9 cellular contexts compared by ENCODE assay signal in the genomic region with DNA sequence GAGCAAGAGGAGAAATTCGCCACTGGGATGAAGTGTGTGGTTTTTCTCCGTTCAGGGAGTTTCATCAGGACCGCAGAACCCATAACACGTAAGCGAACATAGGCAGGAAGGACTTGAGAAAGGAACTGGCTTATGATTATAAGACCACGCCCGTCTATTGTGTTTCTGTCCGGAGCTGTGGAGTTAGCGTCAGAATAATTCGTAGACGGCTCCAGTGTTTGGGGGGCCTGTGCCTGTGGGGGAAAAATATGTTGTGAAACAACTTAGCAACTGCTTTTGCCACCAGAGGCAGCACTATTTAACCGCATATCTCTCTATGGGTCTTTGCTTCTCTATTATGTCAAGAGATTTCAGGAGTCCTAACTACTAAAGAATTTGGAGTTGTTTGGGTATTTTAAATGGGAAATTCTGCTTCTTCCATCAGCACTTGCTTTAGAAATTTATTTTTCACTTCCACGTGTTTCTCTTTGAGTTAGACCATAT. TPM values are rescaled to one million over a fixed set of nuclear protein-coding genes. Genes with fewer than 3 reads are reported as not detected.
DNase-seq lines count a peak whose midpoint lies in the region; ATAC-seq and FAIRE-seq lines count a peak whose summit lies in the region.
"Had no signal": no experiment of that assay in that cellular context is flagged by ENCODE, and none has a peak within 500 bp of the region (broad histone marks: within the 10 kb centered on the region; RNA-seq: fewer than 3 reads in every experiment).

No MANE protein-coding gene starts in this region.

- no peak for FAIRE-seq in HTR-8/SVneo (lab: Jason Lieb, UNC)

- intact Hi-C loops in left cardiac atrium (cut with DNase I): no loop called here

- ATAC-seq in left cardiac atrium (peak in 1 of 2 donors; percentile 79), GM18873 (IDR thresholded peaks at IDR 0.05; ENCODE audit: low FRiP score, unreplicated experiment) (no peak), GM18909 (IDR thresholded peaks at IDR 0.05; ENCODE audit: poor library complexity, unreplicated experiment) (no peak)

- H3K27me3 Mint-ChIP-seq in activated CD4-positive, alpha-beta memory T cell treated with anti-CD3 and anti-CD28 coated beads, Interleukin-2, amount 10 ng/mL, durations not matched to agents 7 days and 5 days: peaks cover 51% of the 10 kb centered on the region

- no peak overlapping the region for H3K27ac Mint-ChIP-seq in activated CD4-positive, alpha-beta memory T cell treated with anti-CD3 and anti-CD28 coated beads, Interleukin-2, amount 10 ng/mL, durations not matched to agents 7 days and 5 days

- no peaks in the 10 kb centered on the region for H3K9me3 Mint-ChIP-seq in activated CD4-positive, alpha-beta memory T cell treated with anti-CD3 and anti-CD28 coated beads, Interleukin-2, amount 10 ng/mL, durations not matched to agents 7 days and 5 days

- H3K36me3 Mint-ChIP-seq in activated CD4-positive, alpha-beta memory T cell treated with anti-CD3 and anti-CD28 coated beads, Interleukin-2, amount 10 ng/mL, durations not matched to agents 7 days and 5 days (ENCODE audit: low read depth): no peaks in the 10 kb centered on the region

- H3K4me1 Mint-ChIP-seq in activated CD4-positive, alpha-beta memory T cell treated with anti-CD3 and anti-CD28 coated beads, Interleukin-2, amount 10 ng/mL, durations not matched to agents 7 days and 5 days: peaks cover 14% of the 10 kb centered on the region

- POLR2A ChIA-PET in activated CD4-positive, alpha-beta memory T cell treated with anti-CD3 and anti-CD28 coated beads, Interleukin-2, amount 10 ng/mL, durations not matched to agents 7 days and 5 days (lab: Charles Lee): no interaction called here

- peak overlapping the region; percentile 41 for H3K4me3 Mint-ChIP-seq in activated CD4-positive, alpha-beta memory T cell treated with anti-CD3 and anti-CD28 coated beads, Interleukin-2, amount 10 ng/mL, durations not matched to agents 7 days and 5 days

- peak; percentile 15 for DNase-seq in ELF-1 (ENCODE audit: low read depth, low spot score)
- no peak for DNase-seq in activated CD4-positive, alpha-beta memory T cell treated with anti-CD3 and anti-CD28 coated beads, Interleukin-2, amount 10 ng/mL, durations not matched to agents 7 days and 5 days
- peak; percentile 71 for DNase-seq in left cardiac atrium
- peak; percentile 25 for DNase-seq in pons (ENCODE audit: low spot score)
- no peak for DNase-seq in GM03348 (ENCODE audit: low spot score)
- no peak for DNase-seq in HTR-8/SVneo (ENCODE audit: insufficient read length, low spot score)
- DNase-seq: NCI-H2171 treated with DMSO at 0.1 percent for 48 hours had no signal

- CTCF ChIA-PET in activated CD4-positive, alpha-beta memory T cell treated with anti-CD3 and anti-CD28 coated beads, Interleukin-2, amount 10 ng/mL, durations not matched to agents 7 days and 5 days (lab: Charles Lee): no interaction called here

RNA-seq across cellular contexts. Expression of gene CLEC14A, which starts 0.5 kb away (rescaled TPM):
- not detected for total RNA-seq in activated CD4-positive, alpha-beta memory T cell treated with anti-CD3 and anti-CD28 coated beads, Interleukin-2, amount 10 ng/mL, durations not matched to agents 7 days and 5 days
- total RNA-seq in left cardiac atrium: 10 to 100 TPM; 31.8 to 47.4 TPM

RNA-seq across cellular contexts. Expression of gene SSTR1, which starts 48.7 kb away (rescaled TPM):
- total RNA-seq in activated CD4-positive, alpha-beta memory T cell treated with anti-CD3 and anti-CD28 coated beads, Interleukin-2, amount 10 ng/mL, durations not matched to agents 7 days and 5 days: not detected
- total RNA-seq in left cardiac atrium: 1 to 10 TPM; 1.0 to 1.3 TPM

Comparison
In these comparisons a context has a peak if more than half of its experiments do, and no peak if none do; other contexts are left out.
1. DNase-seq: peak in ELF-1 (single experiment), left cardiac atrium (single experiment) and pons (single experiment); none in activated CD4-positive, alpha-beta memory T cell treated with anti-CD3 and anti-CD28 coated beads, Interleukin-2, amount 10 ng/mL, durations not matched to agents 7 days and 5 days (single experiment), GM03348 (single experiment) and HTR-8/SVneo (single experiment).
2. RNA of gene CLEC14A, which starts 0.5 kb away (total RNA-seq): 31.8 to 47.4 TPM in left cardiac atrium; not detected in activated CD4-positive, alpha-beta memory T cell treated with anti-CD3 and anti-CD28 coated beads, Interleukin-2, amount 10 ng/mL, durations not matched to agents 7 days and 5 days; every median in the first group is over 10 times any median in the second.